17 cellular contexts compared by ENCODE assay signal in the genomic region with DNA sequence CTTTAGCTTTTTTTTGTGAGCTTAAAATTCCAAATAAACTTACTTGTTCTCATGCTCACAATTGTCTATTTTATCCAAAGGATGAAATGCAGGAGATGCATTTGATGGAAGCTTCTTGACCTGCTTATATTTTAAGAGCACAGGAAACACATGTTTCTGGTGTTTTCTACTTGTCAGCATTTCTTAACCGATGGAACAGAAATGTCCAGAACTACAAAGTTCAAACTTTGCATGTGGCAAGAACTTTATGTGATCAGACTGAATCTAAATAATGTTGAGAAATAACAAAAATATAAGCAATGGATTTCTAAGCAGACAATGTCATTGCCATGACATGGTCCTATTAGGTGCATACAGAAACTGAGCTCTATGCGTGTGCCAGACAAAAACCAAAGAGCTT. TPM values are rescaled to one million over a fixed set of nuclear protein-coding genes. Genes with fewer than 3 reads are reported as not detected.
"Had no signal": no experiment of that assay in that cellular context is flagged by ENCODE, and none has a peak within 500 bp of the region (broad histone marks: within the 10 kb centered on the region; RNA-seq: fewer than 3 reads in every experiment).

No MANE protein-coding gene starts in this region.

- H3K27me3 Mint-ChIP-seq: activated CD8-positive, alpha-beta T cell treated with anti-CD3 and anti-CD28 coated beads for 36 hours had no signal

- H3K9me3 Mint-ChIP-seq: activated CD8-positive, alpha-beta T cell treated with anti-CD3 and anti-CD28 coated beads for 36 hours; activated T-cell treated with anti-CD3 and anti-CD28 coated beads, Interleukin-2, amount 50 U/mL, for 4 hours; nephron; stimulated activated memory B cell treated with anti-CD40 and anti-IgM and Interleukin-4, amounts not matched to agents 10 μg/mL and 1 μg/mL and 100 μg/mL, for 72 hours had no signal

- H3K4me1 Mint-ChIP-seq: nephron had no signal

- DNase-seq: activated gamma-delta T cell, cortex of kidney, erythroblast, hypothalamus, midbrain, posterior cingulate gyrus, sigmoid colon, testis, upper lobe of right lung had no signal

- H3K27ac Mint-ChIP-seq: activated CD8-positive, alpha-beta T cell treated with anti-CD3 and anti-CD28 coated beads for 36 hours; nephron; stimulated activated memory B cell treated with anti-CD40 and anti-IgM and Interleukin-4, amounts not matched to agents 10 μg/mL and 1 μg/mL and 100 μg/mL, for 72 hours had no signal

- H3K36me3 ChIP-seq: ascending aorta, sigmoid colon, upper lobe of right lung had no signal

- H3K4me1 ChIP-seq: ascending aorta, testis, upper lobe of right lung had no signal

- ATAC-seq: activated CD8-positive, alpha-beta T cell treated with anti-CD3 and anti-CD28 coated beads for 36 hours; activated T-cell treated with anti-CD3 and anti-CD28 coated beads, Interleukin-2, amount 50 U/mL, for 4 hours; stimulated activated memory B cell treated with anti-CD40 and anti-IgM and Interleukin-4, amounts not matched to agents 10 μg/mL and 1 μg/mL and 100 μg/mL, for 72 hours had no signal

- H3K27me3 ChIP-seq: ascending aorta, sigmoid colon, testis, upper lobe of right lung had no signal

- H3K4me3 ChIP-seq: ascending aorta, sigmoid colon, testis, upper lobe of right lung had no signal

- H3K36me3 Mint-ChIP-seq: stimulated activated memory B cell treated with anti-CD40 and anti-IgM and Interleukin-4, amounts not matched to agents 10 μg/mL and 1 μg/mL and 100 μg/mL, for 72 hours had no signal

- H3K27ac ChIP-seq: ascending aorta, sigmoid colon, testis, upper lobe of right lung had no signal

- H3K4me3 Mint-ChIP-seq: activated CD8-positive, alpha-beta T cell treated with anti-CD3 and anti-CD28 coated beads for 36 hours; nephron; stimulated activated memory B cell treated with anti-CD40 and anti-IgM and Interleukin-4, amounts not matched to agents 10 μg/mL and 1 μg/mL and 100 μg/mL, for 72 hours had no signal

- H3K9me3 ChIP-seq: ascending aorta, sigmoid colon, testis, upper lobe of right lung had no signal

RNA-seq across cellular contexts. Expression of a gene that starts 9.9 kb away (rescaled TPM):
- total RNA-seq: ascending aorta, frontal cortex, renal cortical epithelial cell had no signal
- polyA plus RNA-seq: keratinocyte had no signal
